ENCODE assay signal across 12 cellular contexts in genomic region chr2:216211141-216211540, GRCh38.
A peak's percentile ranks its signal among the peaks of the same experiment; 100 is the strongest.
DNase-seq lines count a peak whose midpoint lies in the region; ATAC-seq and TF ChIP-seq lines count a peak whose summit lies in the region.
"Had no signal": no experiment of that assay in that cellular context is flagged by ENCODE, and none has a peak within 500 bp of the region (broad histone marks: within the 10 kb centered on the region; RNA-seq: fewer than 3 reads in every experiment).

No MANE protein-coding gene starts in this region.

- H3K27me3 Mint-ChIP-seq in naive thymus-derived CD8-positive, alpha-beta T cell: no peaks in the 10 kb centered on the region
- H3K27me3 Mint-ChIP-seq in Calu3 (ENCODE audit: unreplicated experiment): no peaks in the 10 kb centered on the region

- H3K9me3 ChIP-seq in adipocyte (ENCODE audit: control insufficient read depth, low read length) (no peaks in the 10 kb centered on the region), uterus (no peaks in the 10 kb centered on the region)

- ATAC-seq in naive thymus-derived CD8-positive, alpha-beta T cell: no peak
- no peak for ATAC-seq in GM18873 (IDR thresholded peaks at IDR 0.05; ENCODE audit: low FRiP score, unreplicated experiment)
- ATAC-seq in GM21367 (IDR thresholded peaks at IDR 0.05; ENCODE audit: unreplicated experiment): no peak
- ATAC-seq: left lobe of liver had no signal

- POLR2A ChIA-PET in naive thymus-derived CD8-positive, alpha-beta T cell (lab: Charles Lee): no interaction called here

- H3K27ac ChIP-seq in uterus: no peak overlapping the region
- H3K27ac ChIP-seq: VCaP had no signal

- DNase-seq in EH (ENCODE audit: low read depth) (peak; percentile 28), NCI-H2171 treated with DMSO at 0.1 percent for 48 hours (lab: John Stamatoyannopoulos, UW) (peak; percentile 93), adipocyte (ENCODE audit: low read depth) (no peak), Calu3 (no peak), uterus (no peak)
- no peak for DNase-seq in naive thymus-derived CD8-positive, alpha-beta T cell
- DNase-seq: NK-92 treated with Interleukin-12 subunit alpha and Interleukin-12 subunit beta, amount 100 ng/mL, for 24 hours; substantia nigra had no signal

- intact Hi-C loops in Calu3 (cut with micrococcal nuclease; ENCODE audit: unreplicated experiment) (loop anchor here (10.0 kb wide), 1 partner anchor 264 kb away; no protein-coding TSS in a partner anchor), uterus (cut with DNase I; ENCODE audit: low total_unique reads) (no loop called here)

- H3K36me3 ChIP-seq in adipocyte (ENCODE audit: control insufficient read depth, insufficient read depth, low read length, severe bottlenecking) (peaks cover 34% of the 10 kb centered on the region), uterus (no peaks in the 10 kb centered on the region)

- TF ChIP-seq CTCF in Calu3 (IDR thresholded peaks at IDR 0.05; ENCODE audit: unreplicated experiment): no peak
- TF ChIP-seq CTCF in uterus (IDR thresholded peaks at IDR 0.05): no peak

- peaks cover 18 to 42% (median 28%) of the 10 kb centered on the region in 4 donors for H3K4me1 Mint-ChIP-seq in naive thymus-derived CD8-positive, alpha-beta T cell
- H3K4me1 Mint-ChIP-seq in Calu3 (ENCODE audit: low read depth, unreplicated experiment): no peaks in the 10 kb centered on the region

- H3K4me1 ChIP-seq in adipocyte (ENCODE audit: control insufficient read depth, insufficient read depth, low read length) (peaks cover 20% of the 10 kb centered on the region), uterus (no peaks in the 10 kb centered on the region)

- no peak for TF ChIP-seq POLR2A in uterus (IDR thresholded peaks at IDR 0.05)

- H3K4me3 ChIP-seq in adipocyte (ENCODE audit: low read length): no peak overlapping the region
- H3K4me3 ChIP-seq in uterus: no peak overlapping the region

- peaks cover 0 to 53% (median 16%) of the 10 kb centered on the region in 3 donors for H3K36me3 Mint-ChIP-seq in naive thymus-derived CD8-positive, alpha-beta T cell
- H3K36me3 Mint-ChIP-seq in Calu3 (ENCODE audit: insufficient read depth, unreplicated experiment): peaks cover 43% of the 10 kb centered on the region

- CTCF ChIA-PET in Calu3 (lab: Charles Lee): no interaction called here

- no peak overlapping the region for H3K4me3 Mint-ChIP-seq in naive thymus-derived CD8-positive, alpha-beta T cell
- no peak overlapping the region for H3K4me3 Mint-ChIP-seq in Calu3 (ENCODE audit: low read depth, unreplicated experiment)

- H3K27ac Mint-ChIP-seq in naive thymus-derived CD8-positive, alpha-beta T cell: peak overlapping the region; percentile 62 to 91 (median 76)
- no peak overlapping the region for H3K27ac Mint-ChIP-seq in Calu3 (ENCODE audit: unreplicated experiment)

- H3K9ac ChIP-seq in adipocyte (ENCODE audit: low read length): peak overlapping the region; percentile 9

- no peaks in the 10 kb centered on the region for H3K9me3 Mint-ChIP-seq in naive thymus-derived CD8-positive, alpha-beta T cell
- no peaks in the 10 kb centered on the region for H3K9me3 Mint-ChIP-seq in Calu3 (ENCODE audit: low read depth, unreplicated experiment)

- H3K27me3 ChIP-seq in adipocyte (replicated peaks; ENCODE audit: control insufficient read depth, insufficient read depth, low read length) (no peaks in the 10 kb centered on the region), uterus (no peaks in the 10 kb centered on the region)

- BruUV-seq in Calu3 (replicated peaks; lab: Mats Ljungman, UMichigan): no TSS peak

Comparison
In these comparisons a context has a peak if more than half of its experiments do, and no peak if none do; other contexts are left out.
1. DNase-seq: peak in EH (single experiment) and NCI-H2171 treated with DMSO at 0.1 percent for 48 hours (single experiment); none in adipocyte (single experiment), naive thymus-derived CD8-positive, alpha-beta T cell (0 of 10), Calu3 (single experiment) and uterus (0 of 2).